In the genomic region with DNA sequence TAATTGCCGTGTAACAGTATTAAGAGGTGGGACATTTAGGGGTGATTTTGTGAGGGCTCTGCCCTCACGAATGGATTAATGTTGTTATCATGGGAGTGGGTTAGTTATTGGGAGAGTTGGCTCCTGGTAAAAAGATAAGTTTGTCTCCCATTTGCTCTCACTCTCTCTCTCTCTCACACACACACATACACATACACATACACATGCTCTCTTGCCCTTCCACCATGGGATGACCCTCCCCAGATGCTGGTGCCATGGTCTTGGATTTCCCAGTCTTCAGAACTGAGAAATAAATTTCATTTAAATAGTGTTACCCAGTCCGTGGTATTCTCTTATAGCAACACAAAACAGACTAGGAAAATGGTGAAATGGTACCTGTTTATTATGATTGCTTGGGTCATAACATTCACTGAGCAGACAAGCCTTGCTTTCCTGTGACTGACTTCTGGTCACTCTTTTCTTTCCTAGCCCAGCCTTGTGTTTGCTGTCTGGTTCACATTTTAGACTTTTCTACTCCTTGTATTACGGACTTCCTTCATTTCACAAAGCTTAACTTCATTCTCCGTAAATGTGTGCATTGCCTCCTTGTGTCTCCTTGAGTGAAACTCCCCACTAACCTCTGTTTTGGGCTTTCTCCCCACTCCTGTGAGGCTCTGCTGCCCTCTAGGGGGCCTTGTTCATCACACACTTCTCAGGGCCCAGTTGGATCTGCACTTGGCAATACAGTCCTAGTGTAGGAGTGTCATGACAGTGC, we compare ENCODE assay signal across 8 cellular contexts.
DNase-seq lines count a peak whose midpoint lies in the region; ATAC-seq and TF ChIP-seq lines count a peak whose summit lies in the region.

No MANE protein-coding gene starts in this region.

- no peak overlapping the region for H3K27ac Mint-ChIP-seq in activated naive CD4-positive, alpha-beta T cell treated with anti-CD3 and anti-CD28 coated beads, Interleukin-2, amount 50 U/mL, for 72 hours

- H3K27me3 ChIP-seq in cardiac muscle cell = no peaks in the 10 kb centered on the region

- H3K36me3 Mint-ChIP-seq in activated naive CD4-positive, alpha-beta T cell treated with anti-CD3 and anti-CD28 coated beads, Interleukin-2, amount 50 U/mL, for 72 hours = no peaks in the 10 kb centered on the region

- no peaks in the 10 kb centered on the region for H3K36me3 ChIP-seq in cardiac muscle cell

- peak; percentile 95 to 98 for ATAC-seq in activated naive CD4-positive, alpha-beta T cell treated with anti-CD3 and anti-CD28 coated beads, Interleukin-2, amount 50 U/mL, for 72 hours

- no peaks in the 10 kb centered on the region for H3K9me3 Mint-ChIP-seq in activated naive CD4-positive, alpha-beta T cell treated with anti-CD3 and anti-CD28 coated beads, Interleukin-2, amount 50 U/mL, for 72 hours

- TF ChIP-seq CTCF in LNCAP (IDR thresholded peaks at IDR 0.05) (peak; percentile 85), cardiac muscle cell (IDR thresholded peaks at IDR 0.05; ENCODE audit: low read depth, low read length) (peak; percentile 99)

- H3K27ac ChIP-seq in cardiac muscle cell = no peak overlapping the region

- H3K9me3 ChIP-seq in cardiac muscle cell (ENCODE audit: low read depth) = no peaks in the 10 kb centered on the region

- DNase-seq in GM04504 (ENCODE audit: low read depth) (peak; percentile 94), H4 (ENCODE audit: low spot score) (peak; percentile 93), SKM-1 treated with dmso at 0.1 percent for 144 hours (lab: John Stamatoyannopoulos, UW; ENCODE audit: unreplicated experiment) (peak; percentile 81), cardiac muscle cell (ENCODE audit: low read depth in 1 of 2, low spot score in 1 of 2) (peak; percentile 90 to 95), putamen (ENCODE audit: low spot score) (peak; percentile 60), NCI-H2227 treated with DMSO at 0.1 percent for 48 hours (lab: John Stamatoyannopoulos, UW) (no peak)
- DNase-seq in activated naive CD4-positive, alpha-beta T cell treated with anti-CD3 and anti-CD28 coated beads, Interleukin-2, amount 50 U/mL, for 72 hours (ENCODE audit: low spot score in 2 of 2) = peak; percentile 59 to 73

- peaks cover 16% of the 10 kb centered on the region for H3K4me1 ChIP-seq in cardiac muscle cell (ENCODE audit: low read depth)

- H3K4me3 ChIP-seq in cardiac muscle cell = no peak overlapping the region
